13 cellular contexts compared by ENCODE assay signal in genomic region chr5:142841511-142842255, GRCh38.
A peak's percentile ranks its signal among the peaks of the same experiment; 100 is the strongest.
DNase-seq lines count a peak whose midpoint lies in the region; TF ChIP-seq lines count a peak whose summit lies in the region.
"Had no signal": no experiment of that assay in that cellular context is flagged by ENCODE, and none has a peak within 500 bp of the region (broad histone marks: within the 10 kb centered on the region; RNA-seq: fewer than 3 reads in every experiment).

No MANE protein-coding gene starts in this region.

- no peaks in the 10 kb centered on the region for H3K9me3 Mint-ChIP-seq in T-helper 2 cell treated with Interferon-gamma antibody and Interleukin-4, amounts not matched to agents 5 μg/mL and 100 μg/mL, for 36 hours

- no peak overlapping the region for H3K4me2 ChIP-seq in Karpas-422 (ENCODE audit: low read depth, low read length, poor library complexity, severe bottlenecking)

- H3K9me2 ChIP-seq in Karpas-422 (replicated peaks; ENCODE audit: insufficient read depth, low read length), result no peaks in the 10 kb centered on the region

- H3K4me3 ChIP-seq in HFF-Myc (replicated peaks; ENCODE audit: low read depth, low read length) (no peak overlapping the region), tibial artery (no peak overlapping the region), Karpas-422 (ENCODE audit: low read length) (no peak overlapping the region)

- H3K27me3 ChIP-seq in tibial artery (no peaks in the 10 kb centered on the region), Karpas-422 (ENCODE audit: low read length) (no peaks in the 10 kb centered on the region)

- TF ChIP-seq CTCF in HFF-Myc (IDR thresholded peaks at IDR 0.05; ENCODE audit: low read depth, low read length, missing control alignments), result no peak
- TF ChIP-seq CTCF in tibial artery (IDR thresholded peaks at IDR 0.05), result no peak

- H3K4me1 Mint-ChIP-seq in T-helper 2 cell treated with Interferon-gamma antibody and Interleukin-4, amounts not matched to agents 5 μg/mL and 100 μg/mL, for 36 hours (ENCODE audit: low read depth), result peaks cover 21% of the 10 kb centered on the region

- DNase-seq in HFF-Myc (ENCODE audit: extremely low read depth, low read depth), result peak; percentile 27
- DNase-seq in cerebellar cortex (ENCODE audit: low spot score), result peak; percentile 34
- DNase-seq in iPS-NIHi11 (ENCODE audit: low spot score), result peak; percentile 34
- DNase-seq in tibial artery, result peak; percentile 75 to 91
- no peak for DNase-seq in Karpas-422
- DNase-seq in stimulated activated CD4-positive, alpha-beta T cell treated with anti-CD3 and anti-CD28 coated beads, Interleukin-4, amount 100 ng/mL, for 4 hours, result no peak
- DNase-seq in T-helper 2 cell treated with Interferon-gamma antibody and Interleukin-4, amounts not matched to agents 5 μg/mL and 100 μg/mL, for 36 hours (ENCODE audit: low spot score), result no peak
- DNase-seq: activated CD8-positive, alpha-beta memory T cell treated with anti-CD3 and anti-CD28 coated beads, Interleukin-2, amount 50 U/mL, for 48 hours; DMS153; foreskin keratinocyte; NCI-H187; OCI-M1; T-helper 9 cell had no signal

- H3K4me3 Mint-ChIP-seq in T-helper 2 cell treated with Interferon-gamma antibody and Interleukin-4, amounts not matched to agents 5 μg/mL and 100 μg/mL, for 36 hours, result no peak overlapping the region

- no peak overlapping the region for H3K9ac ChIP-seq in Karpas-422 (ENCODE audit: low read length)

- H3K9me3 ChIP-seq in tibial artery (no peaks in the 10 kb centered on the region), Karpas-422 (ENCODE audit: low read length) (no peaks in the 10 kb centered on the region)

- no peak overlapping the region for H3K27ac Mint-ChIP-seq in T-helper 2 cell treated with Interferon-gamma antibody and Interleukin-4, amounts not matched to agents 5 μg/mL and 100 μg/mL, for 36 hours

- H3K36me3 Mint-ChIP-seq in T-helper 2 cell treated with Interferon-gamma antibody and Interleukin-4, amounts not matched to agents 5 μg/mL and 100 μg/mL, for 36 hours (ENCODE audit: low read depth), result no peaks in the 10 kb centered on the region

- peak overlapping the region; percentile 69 to 75 for H3K27ac ChIP-seq in tibial artery
- H3K27ac ChIP-seq in Karpas-422 (ENCODE audit: low read length), result no peak overlapping the region
- H3K27ac ChIP-seq: foreskin keratinocyte had no signal

- peaks cover 3% of the 10 kb centered on the region; the same call in 1 of the 2 replicates for H4K20me1 ChIP-seq in Karpas-422 (ENCODE audit: insufficient read depth, low read depth, low read length)

- intact Hi-C loops in tibial artery (cut with DNase I; ENCODE audit: low total_unique reads), result no loop called here

- H3K36me3 ChIP-seq in tibial artery (no peaks in the 10 kb centered on the region), Karpas-422 (ENCODE audit: insufficient read depth, low read length) (no peaks in the 10 kb centered on the region)

- no peaks in the 10 kb centered on the region for H3K27me3 Mint-ChIP-seq in T-helper 2 cell treated with Interferon-gamma antibody and Interleukin-4, amounts not matched to agents 5 μg/mL and 100 μg/mL, for 36 hours (ENCODE audit: low read depth)

- no peak overlapping the region for H2AFZ ChIP-seq in Karpas-422 (ENCODE audit: low read length)

- H3K79me2 ChIP-seq in Karpas-422 (ENCODE audit: low read length), result no peaks in the 10 kb centered on the region

- H3K4me1 ChIP-seq in tibial artery, result peaks cover 0 to 87% (median 54%) of the 10 kb centered on the region in 4 donors
- no peaks in the 10 kb centered on the region for H3K4me1 ChIP-seq in Karpas-422 (ENCODE audit: low read length)
- H3K4me1 ChIP-seq: foreskin keratinocyte had no signal

Comparison
In these comparisons a context has a peak if more than half of its experiments do, and no peak if none do; other contexts are left out.
1. DNase-seq: peak in HFF-Myc (single experiment), cerebellar cortex (single experiment), iPS-NIHi11 (single experiment) and tibial artery (2 of 2); none in Karpas-422 (single experiment), stimulated activated CD4-positive, alpha-beta T cell treated with anti-CD3 and anti-CD28 coated beads, Interleukin-4, amount 100 ng/mL, for 4 hours (0 of 2) and T-helper 2 cell treated with Interferon-gamma antibody and Interleukin-4, amounts not matched to agents 5 μg/mL and 100 μg/mL, for 36 hours (single experiment).